ENCODE assay signal across 13 cellular contexts in genomic region chr10:48792687-48793096, GRCh38.
DNase-seq lines count a peak whose midpoint lies in the region; ATAC-seq and TF ChIP-seq lines count a peak whose summit lies in the region.
"Had no signal": no experiment of that assay in that cellular context is flagged by ENCODE, and none has a peak within 500 bp of the region (broad histone marks: within the 10 kb centered on the region; RNA-seq: fewer than 3 reads in every experiment).

No MANE protein-coding gene starts in this region.

- peak; percentile 24 for DNase-seq in CD1c-positive myeloid dendritic cell (ENCODE audit: extremely low spot score)
- peak; percentile 33 for DNase-seq in HPDE6-E6E7 (ENCODE audit: extremely low spot score)
- peak; percentile 72 for DNase-seq in astrocyte of the spinal cord (ENCODE audit: low read depth, low spot score)
- peak; percentile 72 for DNase-seq in kidney tubule cell (ENCODE audit: low spot score)
- no peak for DNase-seq in NCI-H345 (lab: John Stamatoyannopoulos, UW)
- DNase-seq in NCI-H1105 (lab: John Stamatoyannopoulos, UW): no peak
- no peak for DNase-seq in globus pallidus (ENCODE audit: low spot score)
- DNase-seq: NCI-H748 treated with DMSO at 0.1 percent for 48 hours; spleen; stimulated activated naive CD4-positive, alpha-beta T cell; SW 1271 had no signal

- ATAC-seq in HG03432 (IDR thresholded peaks at IDR 0.05; ENCODE audit: unreplicated experiment): no peak

- H3K4me3 ChIP-seq in astrocyte of the spinal cord (ENCODE audit: low read depth, low read length): no peak overlapping the region
- H3K4me3 ChIP-seq: cardiac muscle cell, spleen had no signal

- in situ Hi-C loops in astrocyte of the spinal cord (cut with HindIII; ENCODE audit: low sequenced_read_pairs): no loop called here

- TF ChIP-seq CTCF in astrocyte of the spinal cord (IDR thresholded peaks at IDR 0.05; ENCODE audit: low read depth, low read length): no peak

Comparison
In these comparisons a context has a peak if more than half of its experiments do, and no peak if none do; other contexts are left out.
1. DNase-seq: peak in CD1c-positive myeloid dendritic cell (single experiment), HPDE6-E6E7 (single experiment), astrocyte of the spinal cord (single experiment) and kidney tubule cell (single experiment); none in NCI-H345 (single experiment), NCI-H1105 (single experiment) and globus pallidus (single experiment).